Comparison of ENCODE assay signal across 14 cellular contexts in genomic region chr4:151675366-151676060, GRCh38.
DNase-seq lines count a peak whose midpoint lies in the region; ATAC-seq, FAIRE-seq and TF ChIP-seq lines count a peak whose summit lies in the region.
"Had no signal": no experiment of that assay in that cellular context is flagged by ENCODE, and none has a peak within 500 bp of the region (broad histone marks: within the 10 kb centered on the region; RNA-seq: fewer than 3 reads in every experiment).

No MANE protein-coding gene starts in this region.

- peak overlapping the region; percentile 8 for H3K27ac ChIP-seq in GM23248
- no peak overlapping the region for H3K27ac ChIP-seq in astrocyte (ENCODE audit: low read depth, low read length)
- peak overlapping the region; percentile 49 for H3K27ac ChIP-seq in left ventricle myocardium inferior (replicated peaks)
- H3K27ac ChIP-seq: C4-2B had no signal

- H3K9ac ChIP-seq in GM23248, result no peak overlapping the region
- no peak overlapping the region for H3K9ac ChIP-seq in astrocyte (ENCODE audit: low read length)

- H2AFZ ChIP-seq in GM23248 (no peak overlapping the region), astrocyte (ENCODE audit: low read depth, low read length) (peak overlapping the region; percentile 70)

- H4K20me1 ChIP-seq in GM23248 (ENCODE audit: insufficient read depth) (no peaks in the 10 kb centered on the region), astrocyte (ENCODE audit: insufficient read depth, low read length) (no peaks in the 10 kb centered on the region)

- ATAC-seq in GM18873 (IDR thresholded peaks at IDR 0.05; ENCODE audit: low FRiP score, unreplicated experiment), result no peak

- 74 to 77% methylated on average over 11 of the region's 11 CpGs for WGBS in GM23248 (ENCODE audit: low coverage in 1 of 2, low lambda C conversion rate in 2 of 2, missing lambda C conversion rate in 2 of 2), 2 experiments

- H3K27me3 Mint-ChIP-seq in astrocyte (ENCODE audit: low read depth, unreplicated experiment), result no peaks in the 10 kb centered on the region

- DNase-seq in GM23248 (peak; percentile 57), astrocyte (ENCODE audit: low read depth) (no peak), left ventricle myocardium inferior (no peak), pons (ENCODE audit: low spot score) (peak; percentile 36), NCI-H345 treated with DMSO at 0.1 percent for 48 hours (lab: John Stamatoyannopoulos, UW; ENCODE audit: unreplicated experiment) (no peak), putamen (ENCODE audit: low spot score) (no peak), amniotic stem cell (lab: John Stamatoyannopoulos, UW) (no peak)
- DNase-seq: activated T-cell treated with anti-CD3 and anti-CD28 coated beads for 4 hours; NCI-H446 treated with DMSO at 0.1 percent for 48 hours; SHP77; stimulated activated CD4-positive, alpha-beta T cell treated with anti-CD3 and anti-CD28 coated beads, Interleukin-12 subunit alpha, Interleukin-12 subunit beta, amount 100 ng/mL, for 4 hours had no signal

- no peaks in the 10 kb centered on the region for H3K9me2 ChIP-seq in GM23248 (ENCODE audit: insufficient read depth)

- no peak overlapping the region for H3K4me2 ChIP-seq in GM23248 (ENCODE audit: unreplicated experiment)
- H3K4me2 ChIP-seq in astrocyte (ENCODE audit: low read length), result peak overlapping the region; percentile 70

- H3K4me3 ChIP-seq in GM23248 (no peak overlapping the region), astrocyte (ENCODE audit: insufficient read depth, low read depth, low read length) (no peak overlapping the region), left ventricle myocardium inferior (peak overlapping the region; percentile 56)
- H3K4me3 ChIP-seq: mucosa of descending colon had no signal

- in situ Hi-C loops in GM23248 (cut with MboI), result no loop called here

- H3K27me3 ChIP-seq in GM23248 (replicated peaks; ENCODE audit: insufficient read depth) (no peaks in the 10 kb centered on the region), astrocyte (ENCODE audit: insufficient read depth, low read length) (no peaks in the 10 kb centered on the region), left ventricle myocardium inferior (ENCODE audit: low read depth) (no peaks in the 10 kb centered on the region)

- H3K27ac Mint-ChIP-seq in astrocyte (ENCODE audit: unreplicated experiment), result peak overlapping the region; percentile 80

- H3K9me3 Mint-ChIP-seq in astrocyte (ENCODE audit: unreplicated experiment), result no peaks in the 10 kb centered on the region

- H3K4me1 ChIP-seq in GM23248 (ENCODE audit: insufficient read depth), result peaks cover 14% of the 10 kb centered on the region
- peaks cover 14% of the 10 kb centered on the region for H3K4me1 ChIP-seq in astrocyte (ENCODE audit: insufficient read depth, low read length)
- peaks cover 44% of the 10 kb centered on the region for H3K4me1 ChIP-seq in left ventricle myocardium inferior

- peaks cover 13% of the 10 kb centered on the region; the same call in 1 of the 2 replicates for H3F3A ChIP-seq in GM23248 (ENCODE audit: insufficient read depth)

- intact Hi-C loops in left ventricle myocardium inferior (cut with micrococcal nuclease), result no loop called here

- H3K36me3 ChIP-seq in GM23248 (ENCODE audit: low read depth), result no peaks in the 10 kb centered on the region
- no peaks in the 10 kb centered on the region for H3K36me3 ChIP-seq in astrocyte (ENCODE audit: insufficient read depth, low read length)
- peaks cover 26% of the 10 kb centered on the region for H3K36me3 ChIP-seq in left ventricle myocardium inferior

- no peak for FAIRE-seq in astrocyte (lab: Jason Lieb, UNC)

- H3K4me1 Mint-ChIP-seq in astrocyte (ENCODE audit: low read depth, unreplicated experiment), result peaks cover 36% of the 10 kb centered on the region

- H3K36me3 Mint-ChIP-seq in astrocyte (ENCODE audit: low read depth, unreplicated experiment), result peaks cover 3% of the 10 kb centered on the region

- no peak for TF ChIP-seq CTCF in astrocyte (IDR thresholded peaks at IDR 0.05; ENCODE audit: insufficient read depth, low read depth, low read length)
- TF ChIP-seq CTCF in left ventricle myocardium inferior (IDR thresholded peaks at IDR 0.05; ENCODE audit: borderline replicate concordance), result no peak

- no peaks in the 10 kb centered on the region for H3K9me3 ChIP-seq in GM23248 (ENCODE audit: low read depth)
- no peaks in the 10 kb centered on the region for H3K9me3 ChIP-seq in astrocyte (ENCODE audit: insufficient read depth, low read depth, low read length)
- H3K9me3 ChIP-seq in left ventricle myocardium inferior (replicated peaks), result no peaks in the 10 kb centered on the region
- H3K9me3 ChIP-seq: mucosa of descending colon had no signal

- no peak overlapping the region for H3K4me3 Mint-ChIP-seq in astrocyte (ENCODE audit: unreplicated experiment)

- H3K79me2 ChIP-seq in GM23248 (ENCODE audit: insufficient read depth), result no peaks in the 10 kb centered on the region
- H3K79me2 ChIP-seq in astrocyte (ENCODE audit: insufficient read depth, low read length), result no peaks in the 10 kb centered on the region

Comparison
In these comparisons a context has a peak if more than half of its experiments do, and no peak if none do; other contexts are left out.
1. DNase-seq: peak in GM23248 (single experiment) and pons (single experiment); none in astrocyte (single experiment), left ventricle myocardium inferior (single experiment), NCI-H345 treated with DMSO at 0.1 percent for 48 hours (single experiment), putamen (single experiment) and amniotic stem cell (single experiment).